In the genomic region with DNA sequence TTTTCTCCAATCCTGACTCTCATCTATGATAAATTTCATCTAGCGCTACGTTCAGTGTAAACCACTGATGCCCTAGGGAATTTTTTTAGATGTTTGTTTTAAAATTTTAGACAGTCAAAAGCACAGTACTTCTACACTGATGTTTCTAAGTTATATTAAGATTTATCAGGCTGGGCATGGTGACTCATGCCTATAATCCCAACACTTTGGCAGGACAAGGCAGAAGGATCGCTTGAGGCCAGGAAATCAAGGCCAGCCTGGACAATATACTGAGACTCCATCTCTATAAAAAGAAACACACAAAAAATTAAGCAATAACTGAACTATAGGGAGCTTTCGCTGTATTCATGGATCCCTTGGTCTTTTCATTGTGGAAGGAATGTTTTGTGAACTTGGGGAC, we compare ENCODE assay signal across 1 cellular context.
TF ChIP-seq lines count a peak whose summit lies in the region.

No MANE protein-coding gene starts in this region.

TF ChIP-seq in IMR-90, 13 proteins besides CTCF, POLR2A, EP300 and RAD21:
- TF ChIP-seq RCOR1 (IDR thresholded peaks at IDR 0.05; ENCODE audit: insufficient replicate concordance, low read length) (no peak), FOS (IDR thresholded peaks at IDR 0.05; ENCODE audit: low read depth, low read length) (0 out of 2 replicates have a peak, but pooled peaks have one; percentile 10)
